In the genomic region with DNA sequence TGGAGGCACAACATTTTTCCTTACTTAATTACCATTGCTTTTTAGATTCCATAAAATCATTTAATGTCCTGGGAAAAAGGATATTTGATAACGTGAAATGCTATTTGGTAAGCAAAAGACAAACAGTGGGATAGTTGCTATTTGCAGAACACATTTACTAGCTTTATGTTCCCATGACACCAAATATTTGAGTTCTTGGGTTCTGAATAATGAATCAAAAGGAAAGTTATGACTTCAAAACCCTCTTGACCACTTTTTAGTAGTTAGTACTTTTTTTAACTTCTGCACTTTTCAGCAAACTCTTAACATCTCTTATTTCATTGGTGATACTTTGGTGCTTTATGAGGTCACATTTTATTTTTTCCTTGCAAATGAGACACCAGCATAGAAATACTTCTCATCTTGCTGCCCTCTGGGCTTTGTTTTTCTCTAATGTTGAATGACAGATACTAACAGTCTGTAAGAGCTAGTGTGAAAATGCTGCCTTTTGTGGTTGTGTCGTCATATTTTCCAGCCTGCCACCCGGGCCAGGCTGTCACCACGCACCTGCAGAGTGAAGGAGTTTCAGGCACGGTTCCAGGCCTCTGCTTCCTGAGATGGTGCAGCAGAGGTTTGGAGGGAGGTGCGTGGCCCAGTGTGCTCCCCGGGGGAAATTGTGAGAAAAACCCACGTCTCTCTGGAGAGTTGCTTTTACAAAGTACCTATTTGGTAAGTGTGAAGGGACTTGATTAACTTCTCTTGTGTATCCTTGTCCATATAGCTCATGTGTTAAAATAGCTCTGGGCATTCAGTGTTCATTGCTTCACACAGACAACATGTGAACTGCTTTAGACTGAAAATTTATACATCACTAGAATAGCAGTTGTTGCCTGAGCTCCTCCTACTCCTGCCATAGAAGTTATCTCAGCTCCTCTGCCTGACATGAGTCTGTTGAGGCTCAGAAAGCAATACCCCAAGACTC, we compare ENCODE assay signal across 8 cellular contexts. TPM values are rescaled to one million over a fixed set of nuclear protein-coding genes. Genes with fewer than 3 reads are reported as not detected.
DNase-seq lines count a peak whose midpoint lies in the region; ATAC-seq and TF ChIP-seq lines count a peak whose summit lies in the region.

No MANE protein-coding gene starts in this region.

- no peaks in the 10 kb centered on the region for H3K27me3 Mint-ChIP-seq in Caco-2 (ENCODE audit: insufficient read depth, unreplicated experiment)

- no peak overlapping the region for H3K27ac Mint-ChIP-seq in Caco-2 (ENCODE audit: unreplicated experiment)

- CTCF ChIA-PET in Caco-2 (lab: Charles Lee): interaction anchor here (0.5 kb wide), 1 partner anchor 175 kb away, joined by 4 read pairs; no protein-coding TSS in a partner anchor

- H3K4me1 Mint-ChIP-seq in Caco-2 (ENCODE audit: low read depth, unreplicated experiment): no peaks in the 10 kb centered on the region

- no TSS peak for BruUV-seq in Caco-2 (replicated peaks; lab: Mats Ljungman, UMichigan)

- ATAC-seq in GM19328 (IDR thresholded peaks at IDR 0.05; ENCODE audit: unreplicated experiment): peak; percentile 85
- peak; percentile 88 for ATAC-seq in HG03378 (IDR thresholded peaks at IDR 0.05; ENCODE audit: unreplicated experiment)
- ATAC-seq in aorta (ENCODE audit: low FRiP score): no peak

- no peak overlapping the region for H3K4me3 ChIP-seq in prostate gland
- no peak overlapping the region for H3K4me3 ChIP-seq in spleen
- H3K4me3 ChIP-seq in aorta (ENCODE audit: low read length in 2 of 2): no peak overlapping the region
- H3K4me3 ChIP-seq in Caco-2 (ENCODE audit: low read depth, low read length): no peak overlapping the region

- no peak for TF ChIP-seq CTCF in 22Rv1 (IDR thresholded peaks at IDR 0.05)
- TF ChIP-seq CTCF in prostate gland (IDR thresholded peaks at IDR 0.05): no peak
- TF ChIP-seq CTCF in spleen (IDR thresholded peaks at IDR 0.05 in 8 of 11, conservative IDR thresholded peaks at IDR 0.05 in 3 of 11): no peak
- TF ChIP-seq CTCF in Caco-2 (IDR thresholded peaks at IDR 0.05; ENCODE audit: insufficient read depth in 1 of 2, low read depth in 1 of 2, low read length in 1 of 2, severe bottlenecking in 1 of 2, unreplicated experiment in 1 of 2): no peak

- no peak overlapping the region for H3K4me3 Mint-ChIP-seq in Caco-2 (ENCODE audit: unreplicated experiment)

- H3K36me3 ChIP-seq in prostate gland: no peaks in the 10 kb centered on the region
- H3K36me3 ChIP-seq in spleen: no peaks in the 10 kb centered on the region
- no peaks in the 10 kb centered on the region for H3K36me3 ChIP-seq in aorta (ENCODE audit: control insufficient read depth in 1 of 2, insufficient read depth in 2 of 2, low read length in 1 of 2)
- no peaks in the 10 kb centered on the region for H3K36me3 ChIP-seq in Caco-2 (ENCODE audit: control insufficient read depth, insufficient read depth, low read length)

- intact Hi-C loops in prostate gland (cut with DNase I) (no loop called here), spleen (cut with DNase I; ENCODE audit: low total_unique reads) (no loop called here), aorta (cut with DNase I) (no loop called here), Caco-2 (cut with micrococcal nuclease; ENCODE audit: unreplicated experiment) (no loop called here)

- TF ChIP-seq POLR2A in prostate gland (IDR thresholded peaks at IDR 0.05) (no peak), spleen (IDR thresholded peaks at IDR 0.05) (no peak)

- H3K27me3 ChIP-seq in prostate gland (replicated peaks; ENCODE audit: insufficient read depth) (no peaks in the 10 kb centered on the region), spleen (replicated peaks in 1 of 7) (no peaks in the 10 kb centered on the region), aorta (ENCODE audit: control insufficient read depth in 1 of 2, insufficient read depth in 2 of 2, low read length in 1 of 2) (no peaks in the 10 kb centered on the region), Caco-2 (replicated peaks; ENCODE audit: control insufficient read depth, insufficient read depth, low read length) (no peaks in the 10 kb centered on the region)

- H3K36me3 Mint-ChIP-seq in Caco-2 (ENCODE audit: insufficient read depth, unreplicated experiment): no peaks in the 10 kb centered on the region

- H3K4me1 ChIP-seq in prostate gland (replicated peaks) (no peaks in the 10 kb centered on the region), spleen (peaks cover 0 to 9% (median 4%) of the 10 kb centered on the region in 6 donors), aorta (ENCODE audit: control insufficient read depth in 1 of 2, insufficient read depth in 2 of 2, low read length in 2 of 2) (no peaks in the 10 kb centered on the region), Caco-2 (no peaks in the 10 kb centered on the region)

- 0 out of 2 replicates have a peak overlapping the region, but pooled peaks have one; percentile 1 for H3K27ac ChIP-seq in 22Rv1
- peak overlapping the region; percentile 11 to 42 for H3K27ac ChIP-seq in prostate gland
- H3K27ac ChIP-seq in spleen: peak overlapping the region in 2 of 8 donors; percentile 10
- no peak overlapping the region for H3K27ac ChIP-seq in aorta (ENCODE audit: low read depth in 1 of 2, low read length in 2 of 2)

- peak; percentile 23 to 27 for DNase-seq in activated CD8-positive, alpha-beta memory T cell treated with anti-CD3 and anti-CD28 coated beads for 1 hour (ENCODE audit: extremely low read depth in 1 of 2, low read depth in 1 of 2)
- peak; percentile 8 for DNase-seq in prostate gland (ENCODE audit: low spot score)
- no peak for DNase-seq in spleen
- no peak for DNase-seq in aorta
- no peak for DNase-seq in Caco-2

- 24% methylated on average over 2 of the region's 8 CpGs for WGBS in prostate gland
- 13 to 34% (median 24%) methylated on average over 8 of the region's 8 CpGs for WGBS in spleen, 5 donors
- 25 to 39% methylated on average over 8 of the region's 8 CpGs for WGBS in aorta, 2 donors

- no peaks in the 10 kb centered on the region for H3K9me3 Mint-ChIP-seq in Caco-2 (ENCODE audit: unreplicated experiment)

- H3K9me3 ChIP-seq in prostate gland (no peaks in the 10 kb centered on the region), spleen (no peaks in the 10 kb centered on the region), aorta (ENCODE audit: control insufficient read depth, low read length) (no peaks in the 10 kb centered on the region), Caco-2 (no peaks in the 10 kb centered on the region)

- POLR2A ChIA-PET in Caco-2 (lab: Charles Lee): no interaction called here

RNA-seq across cellular contexts. Expression of a gene that starts 34.7 kb away (rescaled TPM):
- total RNA-seq in prostate gland: 10 to 100 TPM; 13.4 to 34.8 TPM
- total RNA-seq in spleen: 100 to 1,000 TPM in 1 of 7 donors, 10 to 100 TPM in 6; 51.5 to 100 (median 64.6) TPM
- 100 to 1,000 TPM in 1 of 3 donors, 10 to 100 TPM in 2; 57.7 to 120 (median 78.8) TPM for polyA plus RNA-seq in spleen
- 10 to 100 TPM; 26.2 to 35.3 TPM for total RNA-seq in aorta
- 10 to 100 TPM; 30.3 to 36.4 TPM for polyA plus RNA-seq in aorta
- 13.5 and 14.0 TPM in 2 replicates for total RNA-seq in Caco-2 (2022)

Comparison
In these comparisons a context has a peak if more than half of its experiments do, and no peak if none do; other contexts are left out.
1. H3K27ac ChIP-seq: peak in 22Rv1 (single experiment) and prostate gland (2 of 2); none in aorta (0 of 2).
2. DNase-seq: peak in activated CD8-positive, alpha-beta memory T cell treated with anti-CD3 and anti-CD28 coated beads for 1 hour (2 of 2) and prostate gland (single experiment); none in spleen (single experiment), aorta (0 of 2) and Caco-2 (0 of 2).